In the genomic region with DNA sequence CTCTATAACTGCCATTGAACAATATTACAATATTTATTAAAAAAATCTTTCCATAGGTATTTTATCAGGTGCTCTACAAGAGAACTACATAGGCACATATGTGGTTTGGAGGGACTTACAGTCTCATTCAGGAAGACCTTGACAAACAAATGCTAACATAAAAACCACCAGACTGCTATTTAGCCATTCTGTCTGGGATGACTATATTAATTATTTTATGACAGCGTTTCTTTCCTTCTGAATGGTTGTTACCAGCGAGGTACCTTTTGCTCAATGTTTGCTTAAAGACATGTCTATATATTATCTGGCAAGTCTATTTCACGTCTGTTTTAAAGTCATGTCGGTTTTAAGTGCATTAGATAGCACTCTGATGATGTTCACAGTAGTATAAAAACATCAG, we compare ENCODE assay signal across 21 cellular contexts.
A peak's percentile ranks its signal among the peaks of the same experiment; 100 is the strongest.
DNase-seq lines count a peak whose midpoint lies in the region; ATAC-seq lines count a peak whose summit lies in the region.
"Had no signal": no experiment of that assay in that cellular context is flagged by ENCODE, and none has a peak within 500 bp of the region (broad histone marks: within the 10 kb centered on the region; RNA-seq: fewer than 3 reads in every experiment).

No MANE protein-coding gene starts in this region.

- peak overlapping the region in 1 of 7 donors; percentile 5 for H3K4me3 Mint-ChIP-seq in CD8-positive, alpha-beta memory T cell
- H3K4me3 Mint-ChIP-seq: CD14-positive monocyte had no signal

- H3K27ac ChIP-seq in CD8-positive, alpha-beta memory T cell (ENCODE audit: low read depth, low read length): no peak overlapping the region
- H3K27ac ChIP-seq in right cardiac atrium (ENCODE audit: low read length): no peak overlapping the region

- H3K4me1 ChIP-seq in CD8-positive, alpha-beta memory T cell (ENCODE audit: insufficient read depth, low read length): peaks cover 70% of the 10 kb centered on the region
- no peaks in the 10 kb centered on the region for H3K4me1 ChIP-seq in right cardiac atrium (ENCODE audit: control insufficient read depth, insufficient read depth, low read length)

- H3K27me3 ChIP-seq in CD8-positive, alpha-beta memory T cell (ENCODE audit: insufficient read depth, low read length, poor library complexity, severe bottlenecking): no peaks in the 10 kb centered on the region
- H3K27me3 ChIP-seq in right cardiac atrium (ENCODE audit: control insufficient read depth, insufficient read depth): no peaks in the 10 kb centered on the region

- peaks cover 4 to 28% (median 7%) of the 10 kb centered on the region in 3 donors for H3K36me3 Mint-ChIP-seq in CD8-positive, alpha-beta memory T cell

- no peaks in the 10 kb centered on the region for H3K36me3 ChIP-seq in CD8-positive, alpha-beta memory T cell (ENCODE audit: insufficient read depth, low read length)

- H3K9me3 ChIP-seq in CD8-positive, alpha-beta memory T cell (ENCODE audit: low read length): no peaks in the 10 kb centered on the region
- no peaks in the 10 kb centered on the region for H3K9me3 ChIP-seq in right cardiac atrium (ENCODE audit: control insufficient read depth, low read length)

- H3K9me3 Mint-ChIP-seq in CD8-positive, alpha-beta memory T cell: no peaks in the 10 kb centered on the region
- H3K9me3 Mint-ChIP-seq: CD14-positive monocyte had no signal

- peak; percentile 23 to 27 for ATAC-seq in activated CD4-positive, CD25-positive, alpha-beta regulatory T cell treated with anti-CD3 and anti-CD28 coated beads, Interleukin-2, amount 50 U/mL, for 24 hours
- ATAC-seq in left colon (peak; percentile 77), GM21825 (IDR thresholded peaks at IDR 0.05; ENCODE audit: unreplicated experiment) (no peak), right cardiac atrium (no peak)
- ATAC-seq: HCT116, Panc1 had no signal

- H3K4me3 ChIP-seq in CD8-positive, alpha-beta memory T cell (ENCODE audit: low read length): no peak overlapping the region
- H3K4me3 ChIP-seq in right cardiac atrium (ENCODE audit: low read length): no peak overlapping the region

- CTCF ChIA-PET in CD8-positive, alpha-beta memory T cell (lab: Charles Lee): interaction anchor here (1.0 kb wide), 1 partner anchor 22 kb away, joined by 3 read pairs; no protein-coding TSS in a partner anchor

- DNase-seq in activated CD4-positive, CD25-positive, alpha-beta regulatory T cell treated with anti-CD3 and anti-CD28 coated beads, Interleukin-2, amount 50 U/mL, for 72 hours: no peak
- no peak for DNase-seq in CD8-positive, alpha-beta memory T cell
- DNase-seq in NCI-H1417 treated with DMSO at 0.1 percent for 48 hours (lab: John Stamatoyannopoulos, UW): peak; percentile 13
- no peak for DNase-seq in left colon
- no peak for DNase-seq in NCI-H2081 treated with DMSO at 0.1 percent for 48 hours (lab: John Stamatoyannopoulos, UW)
- no peak for DNase-seq in right cardiac atrium
- DNase-seq: 8988T, COR-L47, DMS 273 treated with DMSO at 0.1 percent for 48 hours, GDM1, GOT3, NCI-H1105 treated with DMSO at 0.1 percent for 48 hours, NCI-H1930, NCI-H2171 treated with DMSO at 0.1 percent for 48 hours, NCI-H446 treated with DMSO at 0.1 percent for 48 hours, NCI-H69 had no signal

- no peaks in the 10 kb centered on the region for H3K27me3 Mint-ChIP-seq in CD8-positive, alpha-beta memory T cell

- H3K27ac Mint-ChIP-seq in CD8-positive, alpha-beta memory T cell: peak overlapping the region in 6 of 8 donors; percentile 5 to 83 (median 30)

- intact Hi-C loops in left colon (cut with DNase I, micrococcal nuclease): no loop called here
- intact Hi-C loops in right cardiac atrium (cut with DNase I): no loop called here

- peaks cover 70 to 92% (median 83%) of the 10 kb centered on the region in 3 donors for H3K4me1 Mint-ChIP-seq in CD8-positive, alpha-beta memory T cell

- WGBS in right cardiac atrium: 74% methylated on average over 4 of the region's 4 CpGs

- POLR2A ChIA-PET in CD8-positive, alpha-beta memory T cell (lab: Charles Lee): no interaction called here

Comparison
In these comparisons a context has a peak if more than half of its experiments do, and no peak if none do; other contexts are left out.
1. ATAC-seq: peak in activated CD4-positive, CD25-positive, alpha-beta regulatory T cell treated with anti-CD3 and anti-CD28 coated beads, Interleukin-2, amount 50 U/mL, for 24 hours (2 of 2) and left colon (single experiment); none in GM21825 (single experiment) and right cardiac atrium (0 of 2).